15 cellular contexts compared by ENCODE assay signal in genomic region chr9:18678846-18679245, GRCh38.
"Had no signal": no experiment of that assay in that cellular context is flagged by ENCODE, and none has a peak within 500 bp of the region (broad histone marks: within the 10 kb centered on the region; RNA-seq: fewer than 3 reads in every experiment).

No MANE protein-coding gene starts in this region.

- DNase-seq: activated CD4-positive, alpha-beta T cell treated with anti-CD3 and anti-CD28 coated beads, Interleukin-2, amount 50 U/mL, for 4 hours; activated effector memory CD4-positive, alpha-beta T cell treated with anti-CD3 and anti-CD28 coated beads, Interleukin-2, amount 50 U/mL, for 16 hours; activated T-cell treated with anti-CD3 and anti-CD28 coated beads, Interleukin-2, amount 50 U/mL, for 72 hours; amniotic stem cell; effector memory CD8-positive, alpha-beta T cell; lower lobe of right lung; natural killer cell; stimulated activated naive B cell treated with anti-CD40 and anti-IgM and Interleukin-4, amounts not matched to agents 10 μg/mL and 1 μg/mL and 100 μg/mL, for 72 hours; substantia nigra; T-helper 17 cell; tibial artery; WERI-Rb-1 had no signal

- H3K4me3 ChIP-seq: lower lobe of right lung, SJSA1, tibial artery had no signal

- H3K9me3 ChIP-seq: lower lobe of right lung, neutrophil, SJSA1, tibial artery had no signal

- H3K36me3 ChIP-seq: lower lobe of right lung, neutrophil, SJSA1, tibial artery, WERI-Rb-1 had no signal

- H3K27me3 ChIP-seq: neutrophil, SJSA1, tibial artery had no signal

- ATAC-seq: activated naive CD4-positive, alpha-beta T cell treated with anti-CD3 and anti-CD28 coated beads, Interleukin-2, amount 50 U/mL, for 72 hours; activated T-cell treated with anti-CD3 and anti-CD28 coated beads, Interleukin-2, amount 50 U/mL, for 72 hours; effector memory CD8-positive, alpha-beta T cell; lower lobe of right lung; natural killer cell; stimulated activated naive B cell treated with anti-CD40 and anti-IgM and Interleukin-4, amounts not matched to agents 10 μg/mL and 1 μg/mL and 100 μg/mL, for 72 hours; T-helper 17 cell had no signal

- H3K4me1 ChIP-seq: lower lobe of right lung, SJSA1 had no signal

- H3K27ac ChIP-seq: lower lobe of right lung, neutrophil, SJSA1, tibial artery, WERI-Rb-1 had no signal
